Comparison of ENCODE assay signal across 27 cellular contexts in the genomic region with DNA sequence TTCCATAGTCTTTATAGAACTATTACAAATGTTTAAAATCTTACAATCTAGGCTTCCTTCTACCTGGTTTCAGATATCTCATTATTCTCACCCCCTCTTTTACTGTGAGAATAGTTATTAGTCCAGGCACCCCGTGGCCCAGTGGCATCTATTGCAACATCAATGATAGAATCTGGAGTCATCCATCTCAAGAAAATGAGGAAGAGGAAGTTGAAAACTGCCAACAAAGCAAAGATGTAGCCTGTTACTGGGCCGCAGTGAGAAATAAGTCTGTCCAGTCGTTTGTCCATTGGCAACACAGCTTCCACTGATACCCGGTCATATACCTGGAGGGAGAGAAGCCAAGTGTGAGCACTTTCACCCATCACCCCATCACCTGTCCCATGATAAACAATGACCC. TPM values are rescaled to one million over a fixed set of nuclear protein-coding genes. Genes with fewer than 3 reads are reported as not detected.
DNase-seq lines count a peak whose midpoint lies in the region; ATAC-seq and TF ChIP-seq lines count a peak whose summit lies in the region.
"Had no signal": no experiment of that assay in that cellular context is flagged by ENCODE, and none has a peak within 500 bp of the region (broad histone marks: within the 10 kb centered on the region; RNA-seq: fewer than 3 reads in every experiment).

No MANE protein-coding gene starts in this region.

- H3K4me1 ChIP-seq in upper lobe of right lung, result no peaks in the 10 kb centered on the region
- H3K4me1 ChIP-seq: Caco-2, foreskin keratinocyte, thyroid gland had no signal

- ATAC-seq in Right ventricle myocardium inferior (no peak), upper lobe of right lung (peak; percentile 58), GM19463 (IDR thresholded peaks at IDR 0.05; ENCODE audit: unreplicated experiment) (no peak), HG03139 (IDR thresholded peaks at IDR 0.05; ENCODE audit: unreplicated experiment) (no peak)
- ATAC-seq: activated naive CD4-positive, alpha-beta T cell treated with anti-CD3 and anti-CD28 coated beads, Interleukin-2, amount 50 U/mL, for 72 hours; activated T-helper 17 cell treated with anti-CD3 and anti-CD28 coated beads, Interleukin-2, amount 50 U/mL, for 72 hours; foreskin keratinocyte; stimulated activated naive CD8-positive, alpha-beta T cell treated with anti-CD3 and anti-CD28 coated beads, Interleukin-15, Interleukin-2, amounts not matched to agents 100 U/mL and 50 U/mL, for 24 hours had no signal

- peaks cover 24% of the 10 kb centered on the region for H3K36me3 ChIP-seq in upper lobe of right lung
- H3K36me3 ChIP-seq: thyroid gland had no signal

- intact Hi-C loops in Right ventricle myocardium inferior (cut with DNase I) (no loop called here), cardiac septum (cut with DNase I) (no loop called here), upper lobe of right lung (cut with DNase I) (no loop called here)

- H3K4me3 ChIP-seq in upper lobe of right lung, result no peak overlapping the region
- H3K4me3 ChIP-seq: thyroid gland had no signal

- H3K27me3 ChIP-seq in upper lobe of right lung, result no peaks in the 10 kb centered on the region
- H3K27me3 ChIP-seq: foreskin keratinocyte, thyroid gland had no signal

- H3K9me3 ChIP-seq in upper lobe of right lung, result no peaks in the 10 kb centered on the region
- H3K9me3 ChIP-seq: Caco-2, thyroid gland had no signal

- TF ChIP-seq CTCF in upper lobe of right lung (IDR thresholded peaks at IDR 0.05), result no peak

- DNase-seq in Right ventricle myocardium inferior (ENCODE audit: missing footprints) (peak; percentile 61), cardiac septum (ENCODE audit: low spot score) (no peak), NOMO-1 treated with DMSO at 0.1 percent for 48 hours (lab: John Stamatoyannopoulos, UW; ENCODE audit: unreplicated experiment) (peak; percentile 84), caudate nucleus (lab: John Stamatoyannopoulos, UW) (no peak), upper lobe of right lung (no peak), amygdala (lab: John Stamatoyannopoulos, UW) (no peak)
- DNase-seq: 8988T; Caco-2; effector CD4-positive, alpha-beta T cell; erythroblast; foreskin keratinocyte; immature natural killer cell; NCI-H1694 treated with DMSO at 0.1 percent for 48 hours; NCI-H748 treated with DMSO at 0.1 percent for 48 hours; stimulated activated CD4-positive, alpha-beta T cell treated with anti-CD3 and anti-CD28 coated beads, Interleukin-4, amount 100 ng/mL, for 1 hour; stimulated activated naive CD8-positive, alpha-beta T cell treated with anti-CD3 and anti-CD28 coated beads, Interleukin-15, Interleukin-2, amounts not matched to agents 100 U/mL and 50 U/mL, for 24 hours; T-helper 2 cell; thyroid gland had no signal

- H3K27ac ChIP-seq in caudate nucleus (ENCODE audit: low read depth, low read length) (peak overlapping the region; percentile 83), upper lobe of right lung (peak overlapping the region; percentile 47)
- H3K27ac ChIP-seq: foreskin keratinocyte, thyroid gland had no signal

RNA-seq across cellular contexts. Expression of gene ASB11, which starts 6.0 kb away (rescaled TPM):
- 85.9 TPM for total RNA-seq in Right ventricle myocardium inferior
- 60.8 TPM for total RNA-seq in cardiac septum
- 0.17 TPM for total RNA-seq in upper lobe of right lung
- total RNA-seq: activated naive CD4-positive, alpha-beta T cell treated with anti-CD3 and anti-CD28 coated beads, Interleukin-2, amount 50 U/mL, for 72 hours; activated T-helper 17 cell treated with anti-CD3 and anti-CD28 coated beads, Interleukin-2, amount 50 U/mL, for 72 hours; astrocyte; B cell; Caco-2; cerebellum; foreskin keratinocyte; liver; M059J had no signal

RNA-seq across cellular contexts. Expression of gene PIGA, which starts 13.9 kb away (rescaled TPM):
- total RNA-seq in Right ventricle myocardium inferior, result 3.8 TPM
- total RNA-seq in cardiac septum, result 6.8 TPM
- total RNA-seq in upper lobe of right lung, result 29.4 TPM

RNA-seq across cellular contexts. Expression of gene ASB9, which starts 51.6 kb away (rescaled TPM):
- 1.5 TPM for total RNA-seq in Right ventricle myocardium inferior
- 0.46 TPM for total RNA-seq in cardiac septum
- total RNA-seq in upper lobe of right lung, result 4.4 TPM
- total RNA-seq: B cell had no signal

Comparison
In these comparisons a context has a peak if more than half of its experiments do, and no peak if none do; other contexts are left out.
1. DNase-seq: peak in Right ventricle myocardium inferior (single experiment) and NOMO-1 treated with DMSO at 0.1 percent for 48 hours (single experiment); none in cardiac septum (single experiment), caudate nucleus (0 of 61), upper lobe of right lung (single experiment) and amygdala (0 of 56).
2. RNA of gene ASB11, which starts 6.0 kb away (total RNA-seq): 85.9 TPM in Right ventricle myocardium inferior (single experiment) and 60.8 TPM in cardiac septum (single experiment); 0.17 TPM in upper lobe of right lung (single experiment); every median in the first group is over 10 times any median in the second.